In genomic region chr12:48853228-48853688, GRCh38 we compare ENCODE assay signal across 8 cellular contexts. TPM values are rescaled to one million over a fixed set of nuclear protein-coding genes. Genes with fewer than 3 reads are reported as not detected.
A peak's percentile ranks its signal among the peaks of the same experiment; 100 is the strongest.
DNase-seq lines count a peak whose midpoint lies in the region; ATAC-seq and TF ChIP-seq lines count a peak whose summit lies in the region.

No MANE protein-coding gene starts in this region.

- ATAC-seq in GM21825 (IDR thresholded peaks at IDR 0.05; ENCODE audit: unreplicated experiment) = peak; percentile 38

- H3K9ac ChIP-seq in adipocyte (ENCODE audit: low read length) = peak overlapping the region; percentile 98

- DNase-seq in CMK (ENCODE audit: low read depth) (peak; percentile 69), NCI-H1417 (lab: John Stamatoyannopoulos, UW) (peak; percentile 88 to 97 (median 94)), SW 1271 (lab: John Stamatoyannopoulos, UW) (peak; percentile 36 to 82), adipocyte (ENCODE audit: low read depth) (peak; percentile 96), cardiac septum (ENCODE audit: low spot score) (peak; percentile 89), pons (ENCODE audit: low spot score) (peak; percentile 98), tibial nerve (ENCODE audit: low spot score in 2 of 2) (peak; percentile 91 to 100)

- TF ChIP-seq POLR2A in tibial nerve (IDR thresholded peaks at IDR 0.05) = no peak

- 0% methylated on average over 6 of the region's 6 CpGs for WGBS in tibial nerve, 2 donors

- H3K4me3 ChIP-seq in adipocyte (ENCODE audit: low read length) (peak overlapping the region; percentile 95), tibial nerve (peak overlapping the region; percentile 31 to 98 (median 74))

- no peaks in the 10 kb centered on the region for H3K9me3 ChIP-seq in adipocyte (ENCODE audit: control insufficient read depth, low read length)
- H3K9me3 ChIP-seq in tibial nerve = no peaks in the 10 kb centered on the region

- TF ChIP-seq EP300 in tibial nerve (IDR thresholded peaks at IDR 0.05) = no peak

- intact Hi-C loops in cardiac septum (cut with DNase I) = loop anchor here (5.0 kb wide), 2 partner anchors 84 to 144 kb away; partner anchors contain the start of gene DDN

- H3K27me3 ChIP-seq in adipocyte (replicated peaks; ENCODE audit: control insufficient read depth, insufficient read depth, low read length) (peaks cover 14% of the 10 kb centered on the region), tibial nerve (no peaks in the 10 kb centered on the region)

- peak; percentile 87 to 91 (median 89) for TF ChIP-seq CTCF in tibial nerve (IDR thresholded peaks at IDR 0.05)

- H3K36me3 ChIP-seq in adipocyte (ENCODE audit: control insufficient read depth, insufficient read depth, low read length, severe bottlenecking) (peaks cover 5% of the 10 kb centered on the region), tibial nerve (peaks cover 0 to 6% (median 0%) of the 10 kb centered on the region in 3 donors)

- H3K4me1 ChIP-seq in adipocyte (ENCODE audit: control insufficient read depth, insufficient read depth, low read length) = peaks cover 17% of the 10 kb centered on the region
- H3K4me1 ChIP-seq in tibial nerve = peaks cover 0 to 29% (median 10%) of the 10 kb centered on the region in 4 donors

- H3K27ac ChIP-seq in tibial nerve = peak overlapping the region in 3 of 4 donors; percentile 58 to 93 (median 85)

RNA-seq across cellular contexts. Expression of gene DDX23, which starts 1.3 kb away (rescaled TPM):
- 33.3 TPM for total RNA-seq in cardiac septum
- total RNA-seq in tibial nerve = 10 to 100 TPM; 40.9 to 73.7 (median 49.8) TPM

RNA-seq across cellular contexts. Expression of gene RND1, which starts 12.4 kb away (rescaled TPM):
- 0.62 TPM for total RNA-seq in cardiac septum
- 1 to 10 TPM in 1 of 4 donors, not detected in 3; 1.8 TPM for total RNA-seq in tibial nerve

RNA-seq across cellular contexts. Expression of gene CACNB3, which starts 35.0 kb away (rescaled TPM):
- total RNA-seq in cardiac septum (9.2 TPM), tibial nerve (10 to 100 TPM in 3 of 4 donors, 1 to 10 TPM in 1; 9.8 to 31.2 (median 20.7) TPM)

Comparison
In these comparisons a context has a peak if more than half of its experiments do, and no peak if none do; other contexts are left out.
1. Peak in every context shown above with its lines: DNase-seq, ATAC-seq, H3K4me3 ChIP-seq and H3K27ac ChIP-seq.